Comparison of ENCODE assay signal across 9 cellular contexts in genomic region chr12:24838531-24838950, GRCh38.
DNase-seq lines count a peak whose midpoint lies in the region; ATAC-seq lines count a peak whose summit lies in the region.
"Had no signal": no experiment of that assay in that cellular context is flagged by ENCODE, and none has a peak within 500 bp of the region (broad histone marks: within the 10 kb centered on the region; RNA-seq: fewer than 3 reads in every experiment).

No MANE protein-coding gene starts in this region.

- H3K36me3 Mint-ChIP-seq in activated CD4-positive, alpha-beta memory T cell treated with anti-CD3 and anti-CD28 coated beads for 36 hours = no peaks in the 10 kb centered on the region

- H3K36me3 ChIP-seq in ACC112 (ENCODE audit: insufficient read depth, low read length) (peaks cover 10% of the 10 kb centered on the region), H7 (replicated peaks; ENCODE audit: control insufficient read depth, insufficient read depth, low read length) (peaks cover 9% of the 10 kb centered on the region)

- CTCF ChIA-PET in activated CD4-positive, alpha-beta memory T cell treated with anti-CD3 and anti-CD28 coated beads for 36 hours (lab: Charles Lee) = interaction anchor here (0.6 to 2.5 kb wide), 11 partner anchors 9 to 1634 kb away, joined by 3 to 9 read pairs (median 3); no protein-coding TSS in a partner anchor

- H3K9me3 Mint-ChIP-seq in activated CD4-positive, alpha-beta memory T cell treated with anti-CD3 and anti-CD28 coated beads for 36 hours = no peaks in the 10 kb centered on the region
- H3K9me3 Mint-ChIP-seq: activated naive CD8-positive, alpha-beta T cell treated with anti-CD3 and anti-CD28 coated beads, Interleukin-2, amount 10 ng/mL, durations not matched to agents 7 days and 5 days had no signal

- peak overlapping the region; percentile 20 for H3K4me3 Mint-ChIP-seq in activated CD4-positive, alpha-beta memory T cell treated with anti-CD3 and anti-CD28 coated beads for 36 hours
- H3K4me3 Mint-ChIP-seq: activated naive CD8-positive, alpha-beta T cell treated with anti-CD3 and anti-CD28 coated beads, Interleukin-2, amount 10 ng/mL, durations not matched to agents 7 days and 5 days had no signal

- POLR2A ChIA-PET in activated CD4-positive, alpha-beta memory T cell treated with anti-CD3 and anti-CD28 coated beads for 36 hours (lab: Charles Lee) = interaction anchor here (1.0 to 3.0 kb wide), 10 partner anchors 16 to 130 kb away, joined by 3 to 16 read pairs (median 8); partner anchors contain the start of gene BCAT1

- H3K4me3 ChIP-seq in ACC112 (ENCODE audit: low read depth, low read length) (no peak overlapping the region; the same call in 1 of the 2 replicates), H7 (ENCODE audit: insufficient read depth, low read depth, low read length) (no peak overlapping the region)

- no peaks in the 10 kb centered on the region for H3K79me2 ChIP-seq in ACC112 (ENCODE audit: control insufficient read depth, insufficient read depth, low read length, unreplicated experiment)

- H3K4me1 Mint-ChIP-seq in activated CD4-positive, alpha-beta memory T cell treated with anti-CD3 and anti-CD28 coated beads for 36 hours (ENCODE audit: low read depth) = peaks cover 44% of the 10 kb centered on the region

- H3K27ac Mint-ChIP-seq in activated CD4-positive, alpha-beta memory T cell treated with anti-CD3 and anti-CD28 coated beads for 36 hours = peak overlapping the region; percentile 85

- peak; percentile 57 for DNase-seq in activated CD4-positive, alpha-beta memory T cell treated with anti-CD3 and anti-CD28 coated beads for 36 hours
- DNase-seq in left colon (peak; percentile 18 to 29), NCI-H1694 treated with DMSO at 0.1 percent for 48 hours (lab: John Stamatoyannopoulos, UW) (no peak), H7 (no peak), NCI-H2171 (lab: John Stamatoyannopoulos, UW) (no peak)
- DNase-seq: activated naive CD8-positive, alpha-beta T cell treated with anti-CD3 and anti-CD28 coated beads, Interleukin-2, amount 10 ng/mL, durations not matched to agents 7 days and 5 days had no signal

- peak overlapping the region; percentile 83 for H3K27ac ChIP-seq in ACC112 (ENCODE audit: low read depth, low read length)

- peaks cover 5% of the 10 kb centered on the region for H3K27me3 Mint-ChIP-seq in activated CD4-positive, alpha-beta memory T cell treated with anti-CD3 and anti-CD28 coated beads for 36 hours
- H3K27me3 Mint-ChIP-seq: activated naive CD8-positive, alpha-beta T cell treated with anti-CD3 and anti-CD28 coated beads, Interleukin-2, amount 10 ng/mL, durations not matched to agents 7 days and 5 days had no signal

- intact Hi-C loops in activated CD4-positive, alpha-beta memory T cell treated with anti-CD3 and anti-CD28 coated beads for 36 hours (cut with micrococcal nuclease) = loop anchor here (2.0 to 5.0 kb wide), 5 partner anchors 276 to 1634 kb away; no protein-coding TSS in a partner anchor
- intact Hi-C loops in left colon (cut with DNase I, micrococcal nuclease) = no loop called here

- H3K27me3 ChIP-seq in ACC112 (ENCODE audit: insufficient read depth, low read length) (no peaks in the 10 kb centered on the region), H7 (ENCODE audit: control insufficient read depth, insufficient read depth, low read length) (no peaks in the 10 kb centered on the region)

- no peak overlapping the region for H2AFZ ChIP-seq in ACC112 (ENCODE audit: low read length, unreplicated experiment)

- ATAC-seq in GM18907 (IDR thresholded peaks at IDR 0.05; ENCODE audit: unreplicated experiment) (peak; percentile 56), HG03103 (IDR thresholded peaks at IDR 0.05; ENCODE audit: low read depth, unreplicated experiment) (peak; percentile 42), left colon (peak; percentile 21)

- peaks cover 35% of the 10 kb centered on the region for H3K4me1 ChIP-seq in ACC112 (ENCODE audit: control insufficient read depth, insufficient read depth, low read length, unreplicated experiment)

Comparison
In these comparisons a context has a peak if more than half of its experiments do, and no peak if none do; other contexts are left out.
1. DNase-seq: peak in activated CD4-positive, alpha-beta memory T cell treated with anti-CD3 and anti-CD28 coated beads for 36 hours (single experiment) and left colon (2 of 2); none in NCI-H1694 treated with DMSO at 0.1 percent for 48 hours (single experiment), H7 (single experiment) and NCI-H2171 (single experiment).
2. Peak in every context shown above with its lines, with median percentiles within 50 percentile points of each other: ATAC-seq.